Comparison of ENCODE assay signal across 8 cellular contexts in genomic region chr21:31173881-31174555, GRCh38.
DNase-seq lines count a peak whose midpoint lies in the region; ATAC-seq and TF ChIP-seq lines count a peak whose summit lies in the region.

No MANE protein-coding gene starts in this region.

- no peaks in the 10 kb centered on the region for H3K36me3 ChIP-seq in gastroesophageal sphincter

- TF ChIP-seq POLR2A in gastroesophageal sphincter (IDR thresholded peaks at IDR 0.05): no peak

- DNase-seq in CD1c-positive myeloid dendritic cell (ENCODE audit: extremely low spot score) (peak; percentile 52), pulmonary artery endothelial cell (ENCODE audit: low read depth, low spot score) (peak; percentile 4), SHP77 treated with DMSO at 0.1 percent for 48 hours (lab: John Stamatoyannopoulos, UW) (no peak), A172 (ENCODE audit: low spot score) (no peak)

- no peaks in the 10 kb centered on the region for H3K27me3 ChIP-seq in gastroesophageal sphincter

- H3K4me1 ChIP-seq in gastroesophageal sphincter: peaks cover 0 to 6% (median 0%) of the 10 kb centered on the region in 3 donors

- ATAC-seq in activated CD4-positive, CD25-positive, alpha-beta regulatory T cell treated with anti-CD3 and anti-CD28 coated beads, Interleukin-2, amount 50 U/mL, for 24 hours: peak; percentile 39
- ATAC-seq in gastroesophageal sphincter (peak; percentile 61), HG03521 (IDR thresholded peaks at IDR 0.05; ENCODE audit: unreplicated experiment) (no peak), GM18858 (IDR thresholded peaks at IDR 0.05; ENCODE audit: unreplicated experiment) (no peak)

- H3K9me3 ChIP-seq in gastroesophageal sphincter: no peaks in the 10 kb centered on the region

- peak overlapping the region in 2 of 4 donors; percentile 13 to 51 for H3K27ac ChIP-seq in gastroesophageal sphincter

- TF ChIP-seq CTCF in gastroesophageal sphincter (IDR thresholded peaks at IDR 0.05): no peak

- 41 to 52% methylated on average over 10 to 13 of the region's 25 CpGs for WGBS in gastroesophageal sphincter (ENCODE audit: low coverage in 1 of 2), 2 donors

- no peak for TF ChIP-seq EP300 in gastroesophageal sphincter (IDR thresholded peaks at IDR 0.05)

- H3K4me3 ChIP-seq in gastroesophageal sphincter: no peak overlapping the region

Comparison
In these comparisons a context has a peak if more than half of its experiments do, and no peak if none do; other contexts are left out.
1. DNase-seq: peak in CD1c-positive myeloid dendritic cell (single experiment) and pulmonary artery endothelial cell (single experiment); none in SHP77 treated with DMSO at 0.1 percent for 48 hours (single experiment) and A172 (single experiment).
2. ATAC-seq: peak in activated CD4-positive, CD25-positive, alpha-beta regulatory T cell treated with anti-CD3 and anti-CD28 coated beads, Interleukin-2, amount 50 U/mL, for 24 hours (2 of 2) and gastroesophageal sphincter (single experiment); none in HG03521 (single experiment) and GM18858 (single experiment).